In genomic region chr20:64040231-64041039, GRCh38 we compare ENCODE assay signal across 1 cellular context.
TF ChIP-seq lines count a peak whose summit lies in the region.

No MANE protein-coding gene starts in this region.

TF ChIP-seq in K562, 482 proteins besides CTCF, POLR2A, EP300 and RAD21:
- TF ChIP-seq MEIS2 (IDR thresholded peaks at IDR 0.05; ENCODE audit: partially characterized antibody) (no peak), KLF10 (CRISPR knock-in tag; IDR thresholded peaks at IDR 0.05) (no peak), SOX6 (IDR thresholded peaks at IDR 0.05) (no peak), POLR2G (IDR thresholded peaks at IDR 0.05; ENCODE audit: low read depth, low read length) (0 out of 2 replicates have a peak, but pooled peaks have one; percentile 22), STAT5B (CRISPR knock-in tag; IDR thresholded peaks at IDR 0.05) (no peak), HDAC3 (IDR thresholded peaks at IDR 0.05; ENCODE audit: borderline replicate concordance, partially characterized antibody) (no peak), MAX (CRISPR knock-in tag; IDR thresholded peaks at IDR 0.05) (peak; percentile 36; the same call in 1 of the 2 replicates)
